Comparison of ENCODE assay signal across 1 cellular context in genomic region chr16:89489731-89490385, GRCh38.
TF ChIP-seq lines count a peak whose summit lies in the region.

No MANE protein-coding gene starts in this region.

TF ChIP-seq in SK-N-SH treated with all-trans-retinoic acid at 6 μM for 48 hours, 23 proteins besides CTCF, POLR2A, EP300 and RAD21 (continued from another document):
- no peak for TF ChIP-seq CSRNP3 (CRISPR knock-in tag; IDR thresholded peaks at IDR 0.05)
TF ChIP-seq in SK-N-SH treated with all-trans-retinoic acid at 6 μM for 48 hours: peak in this region for 0.
